Comparison of ENCODE assay signal across 23 cellular contexts in the genomic region with DNA sequence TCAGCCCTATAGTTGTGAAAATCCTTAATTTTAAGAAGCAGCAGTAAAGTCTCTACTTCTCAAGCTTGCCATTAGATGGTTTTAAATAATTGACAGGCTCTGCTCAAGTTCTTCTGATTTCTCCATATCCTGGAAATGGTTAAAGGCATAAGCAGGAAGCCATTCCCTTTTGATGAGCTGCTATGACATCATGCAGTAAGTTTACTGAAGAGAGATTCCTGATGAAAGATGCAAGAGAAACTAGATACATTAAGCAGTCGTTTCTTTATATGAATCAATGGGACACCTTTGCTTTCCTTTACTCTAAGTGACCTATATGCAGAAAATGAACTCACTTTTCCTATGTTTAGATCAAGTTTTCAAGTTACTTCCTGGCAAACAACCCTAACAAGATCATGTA. TPM values are rescaled to one million over a fixed set of nuclear protein-coding genes. Genes with fewer than 3 reads are reported as not detected.
DNase-seq lines count a peak whose midpoint lies in the region; ATAC-seq and TF ChIP-seq lines count a peak whose summit lies in the region.
"Had no signal": no experiment of that assay in that cellular context is flagged by ENCODE, and none has a peak within 500 bp of the region (broad histone marks: within the 10 kb centered on the region; RNA-seq: fewer than 3 reads in every experiment).

No MANE protein-coding gene starts in this region.

- H3K27ac ChIP-seq in GM23248 = no peak overlapping the region
- H3K27ac ChIP-seq in mesenchymal stem cell (ENCODE audit: low read length, poor library complexity, severe bottlenecking) = no peak overlapping the region
- H3K27ac ChIP-seq in substantia nigra (ENCODE audit: low read depth, low read length, poor library complexity, severe bottlenecking) = no peak overlapping the region
- H3K27ac ChIP-seq: body of pancreas, SK-N-MC, testis had no signal

- H3K9me2 ChIP-seq in GM23248 (ENCODE audit: insufficient read depth) = no peaks in the 10 kb centered on the region

- H3K23ac ChIP-seq in mesenchymal stem cell (ENCODE audit: low read length in 2 of 2) = no peak overlapping the region

- H3F3A ChIP-seq in GM23248 (ENCODE audit: insufficient read depth) = peaks cover 14% of the 10 kb centered on the region; the same call in 1 of the 2 replicates

- H2BK120ac ChIP-seq in mesenchymal stem cell (ENCODE audit: low read depth, low read length) = no peak overlapping the region

- peak overlapping the region; percentile 32 for H3K4me2 ChIP-seq in GM23248 (ENCODE audit: unreplicated experiment)
- H3K4me2 ChIP-seq in mesenchymal stem cell (ENCODE audit: low read length, poor library complexity, severe bottlenecking) = no peak overlapping the region

- H3K79me2 ChIP-seq in GM23248 (ENCODE audit: insufficient read depth) = peaks cover 98% of the 10 kb centered on the region

- 2 to 5% methylated on average over 1 of the region's 1 CpG for whole genome bisulfite sequencing in GM23248 (ENCODE audit: low coverage in 1 of 2, low lambda C conversion rate in 2 of 2, missing lambda C conversion rate in 2 of 2), 2 experiments
- WGBS in mesenchymal stem cell = no CpG with 5 or more reads among the region's 1 CpG

- DNase-seq in GM23248 (peak; percentile 64), NCI-H69 (lab: John Stamatoyannopoulos, UW) (peak; percentile 47), choroid plexus epithelial cell (ENCODE audit: low read depth) (peak; percentile 50), mesenchymal stem cell (peak; percentile 45), iPS-NIHi11 (ENCODE audit: low spot score) (no peak), substantia nigra (lab: John Stamatoyannopoulos, UW) (no peak)
- DNase-seq: activated CD4-positive, alpha-beta memory T cell treated with anti-CD3 and anti-CD28 coated beads, Interleukin-2, amount 10 ng/mL, durations not matched to agents 7 days and 5 days; activated CD4-positive, alpha-beta T cell treated with anti-CD3 and anti-CD28 coated beads for 1 hour; activated naive CD8-positive, alpha-beta T cell treated with anti-CD3 and anti-CD28 coated beads, Interleukin-2, amount 10 ng/mL, durations not matched to agents 7 days and 5 days; body of pancreas; left colon; NCI-H1105; NCI-H1930; NCI-H526 treated with DMSO at 0.1 percent for 48 hours; stimulated activated CD4-positive, alpha-beta T cell treated with anti-CD3 and anti-CD28 coated beads, Interleukin-15, amount 100 ng/mL, for 24 hours; stimulated activated naive CD4-positive, alpha-beta T cell treated with Interleukin-2 at 50 U/mL for 16 hours; T-helper 17 cell; testis had no signal

- in situ Hi-C loops in GM23248 (cut with MboI) = no loop called here

- no peak overlapping the region for H2BK12ac ChIP-seq in mesenchymal stem cell (ENCODE audit: low read length in 2 of 2)

- H2BK15ac ChIP-seq in mesenchymal stem cell (ENCODE audit: low read depth, poor library complexity, severe bottlenecking) = no peak overlapping the region

- no peak overlapping the region for H3K14ac ChIP-seq in mesenchymal stem cell (ENCODE audit: low read length in 2 of 2)

- no peak overlapping the region for H3K4ac ChIP-seq in mesenchymal stem cell (ENCODE audit: low read depth in 1 of 2, low read length in 2 of 2)

- H3K4me3 ChIP-seq in GM23248 = no peak overlapping the region
- H3K4me3 ChIP-seq in choroid plexus epithelial cell (ENCODE audit: low read depth, low read length) = no peak overlapping the region
- no peak overlapping the region for H3K4me3 ChIP-seq in mesenchymal stem cell (ENCODE audit: insufficient read depth in 1 of 2, low read depth in 1 of 2, low read length in 2 of 2)
- H3K4me3 ChIP-seq: body of pancreas, SK-N-MC, testis had no signal

- H2AFZ ChIP-seq in GM23248 = 0 out of 2 replicates have a peak overlapping the region, but pooled peaks have one; percentile 24
- H2AFZ ChIP-seq in mesenchymal stem cell (ENCODE audit: low read depth, low read length) = no peak overlapping the region

- H3K9me3 ChIP-seq in GM23248 (ENCODE audit: low read depth) (no peaks in the 10 kb centered on the region), mesenchymal stem cell (ENCODE audit: control insufficient read depth, low read length) (no peaks in the 10 kb centered on the region)
- H3K9me3 ChIP-seq: body of pancreas, testis had no signal

- H3K79me1 ChIP-seq in mesenchymal stem cell (replicated peaks; ENCODE audit: low read length, poor library complexity, severe bottlenecking) = no peaks in the 10 kb centered on the region

- H3K18ac ChIP-seq in mesenchymal stem cell (ENCODE audit: low read depth in 1 of 2, low read length in 2 of 2) = no peak overlapping the region

- H2AK5ac ChIP-seq in mesenchymal stem cell (ENCODE audit: low read length, severe bottlenecking) = no peak overlapping the region

- no peak for TF ChIP-seq CTCF in choroid plexus epithelial cell (conservative IDR thresholded peaks at IDR 0.05; ENCODE audit: low read depth, low read length)

- H4K8ac ChIP-seq in mesenchymal stem cell (ENCODE audit: low read length) = no peak overlapping the region

- no peaks in the 10 kb centered on the region for H4K20me1 ChIP-seq in GM23248 (ENCODE audit: insufficient read depth)

- H3K4me1 ChIP-seq in GM23248 (ENCODE audit: insufficient read depth) (peaks cover 19% of the 10 kb centered on the region), mesenchymal stem cell (ENCODE audit: control insufficient read depth, insufficient read depth, low read depth, low read length) (no peaks in the 10 kb centered on the region)
- H3K4me1 ChIP-seq: body of pancreas, testis had no signal

- no peak overlapping the region for H3K9ac ChIP-seq in GM23248
- no peak overlapping the region for H3K9ac ChIP-seq in mesenchymal stem cell (ENCODE audit: low read length)

- H3K36me3 ChIP-seq in GM23248 (ENCODE audit: low read depth) (no peaks in the 10 kb centered on the region), mesenchymal stem cell (ENCODE audit: control insufficient read depth in 1 of 2, insufficient read depth in 2 of 2, low read depth in 1 of 2, low read length in 2 of 2) (no peaks in the 10 kb centered on the region)

- ATAC-seq in HG02642 (IDR thresholded peaks at IDR 0.05; ENCODE audit: poor library complexity, unreplicated experiment) = no peak
- ATAC-seq: body of pancreas, left colon, sciatic nerve, T-helper 17 cell had no signal

- no peak overlapping the region for H2BK5ac ChIP-seq in mesenchymal stem cell (ENCODE audit: low read depth, low read length, poor library complexity, severe bottlenecking)

- H3K27me3 ChIP-seq in GM23248 (replicated peaks; ENCODE audit: insufficient read depth) = no peaks in the 10 kb centered on the region
- H3K27me3 ChIP-seq in mesenchymal stem cell (ENCODE audit: control insufficient read depth in 1 of 2, insufficient read depth in 1 of 2, low read length in 2 of 2) = peaks cover 0 to 5% of the 10 kb centered on the region in 2 experiments
- H3K27me3 ChIP-seq: testis had no signal

- no peak overlapping the region for H4K91ac ChIP-seq in mesenchymal stem cell (ENCODE audit: low read length)

RNA-seq across cellular contexts. Expression of gene POPDC3, which starts 9.7 kb away (rescaled TPM):
- 37.4 and 45.1 TPM in 2 replicates for total RNA-seq in GM23248 (2014; rRNA removed; shearing (Covaris generic))
- polyA plus RNA-seq in GM23248 (2016; fragmentation: Nextera tagmentation; extraction: Ambion mirVana) = 46.1 and 48.6 TPM in 2 replicates
- 15.1 TPM for polyA plus RNA-seq in mesenchymal stem cell (2013, experiment 1 of 2)
- 15.4 TPM for polyA plus RNA-seq in mesenchymal stem cell (2013, experiment 2 of 2)
- total RNA-seq: activated CD4-positive, alpha-beta memory T cell treated with anti-CD3 and anti-CD28 coated beads, Interleukin-2, amount 10 ng/mL, durations not matched to agents 7 days and 5 days; activated naive CD8-positive, alpha-beta T cell treated with anti-CD3 and anti-CD28 coated beads, Interleukin-2, amount 10 ng/mL, durations not matched to agents 7 days and 5 days; body of pancreas; left colon; posterior vena cava; T-helper 17 cell had no signal
- polyA plus RNA-seq: CD14-positive monocyte had no signal

Comparison
In these comparisons a context has a peak if more than half of its experiments do, and no peak if none do; other contexts are left out.
1. DNase-seq: peak in GM23248 (single experiment), NCI-H69 (single experiment), choroid plexus epithelial cell (single experiment) and mesenchymal stem cell (single experiment); none in iPS-NIHi11 (single experiment) and substantia nigra (0 of 49).